8 cellular contexts compared by ENCODE assay signal in genomic region chr9:35729700-35730485, GRCh38. TPM values are rescaled to one million over a fixed set of nuclear protein-coding genes. Genes with fewer than 3 reads are reported as not detected.
DNase-seq lines count a peak whose midpoint lies in the region; ATAC-seq and TF ChIP-seq lines count a peak whose summit lies in the region.

No MANE protein-coding gene starts in this region.

- WGBS in mesendoderm (ENCODE audit: extremely low coverage, insufficient coverage, low lambda C conversion rate), result no CpG with 5 or more reads among the region's 6 CpGs
- 0 to 29% methylated on average over 1 to 6 of the region's 6 CpGs for WGBS in transverse colon (ENCODE audit: low coverage in 1 of 2), 2 donors

- no peak for ATAC-seq in HG03457 (IDR thresholded peaks at IDR 0.05; ENCODE audit: unreplicated experiment)

- H3K18ac ChIP-seq in mesendoderm (ENCODE audit: low read length), result no peak overlapping the region

- H3K79me1 ChIP-seq in mesendoderm (ENCODE audit: low read length), result peaks cover 48% of the 10 kb centered on the region

- in situ Hi-C loops in transverse colon (cut with MboI; ENCODE audit: low pct_ligation_motif_present in 1 of 4, low pct_unique_long_range_greater_than_20kb in 1 of 4, low sequenced_read_pairs in 3 of 4), result loop anchor here in 1 of 4 donors (10.0 kb wide), 1 partner anchor 85 kb away; the partner anchor contains the start of genes HINT2 and SPAG8

- peaks cover 57% of the 10 kb centered on the region for H3K4me1 ChIP-seq in effector memory CD4-positive, alpha-beta T cell (ENCODE audit: control insufficient read depth, insufficient read depth, low read length, poor library complexity, severe bottlenecking)
- H3K4me1 ChIP-seq in mesendoderm (ENCODE audit: control insufficient read depth, low read depth, low read length) (peaks cover 36% of the 10 kb centered on the region), transverse colon (peaks cover 47 to 76% (median 71%) of the 10 kb centered on the region in 4 donors)

- no peak overlapping the region for H2BK120ac ChIP-seq in mesendoderm (ENCODE audit: low read depth, low read length)

- no peak for TF ChIP-seq EP300 in transverse colon (IDR thresholded peaks at IDR 0.05; ENCODE audit: low read depth)

- H4K8ac ChIP-seq in mesendoderm (ENCODE audit: low read depth, low read length), result no peak overlapping the region

- no peak overlapping the region for H3K23ac ChIP-seq in mesendoderm (ENCODE audit: low read length)

- TF ChIP-seq POLR2A in transverse colon (IDR thresholded peaks at IDR 0.05), result peak; percentile 24

- H4K20me1 ChIP-seq in SU-DHL-6 (ENCODE audit: low read depth, low read length), result no peaks in the 10 kb centered on the region; the same call in 1 of the 2 replicates

- H3K4me3 ChIP-seq in SU-DHL-6 (ENCODE audit: insufficient read depth, low read length, poor library complexity, severe bottlenecking), result peak overlapping the region; percentile 87
- peak overlapping the region; percentile 16 for H3K4me3 ChIP-seq in effector memory CD4-positive, alpha-beta T cell (ENCODE audit: insufficient read depth, low read depth, low read length, poor library complexity, severe bottlenecking)
- H3K4me3 ChIP-seq in mesendoderm (ENCODE audit: low read length), result no peak overlapping the region
- H3K4me3 ChIP-seq in transverse colon, result peak overlapping the region in 3 of 4 donors; percentile 13 to 83 (median 74)

- no peak overlapping the region for H2AFZ ChIP-seq in SU-DHL-6 (ENCODE audit: low read depth, low read length, severe bottlenecking)

- H2AK5ac ChIP-seq in mesendoderm (ENCODE audit: low read length), result no peak overlapping the region

- H3K9ac ChIP-seq in SU-DHL-6 (ENCODE audit: low read length) (peak overlapping the region; percentile 9; the same call in 1 of the 2 replicates), mesendoderm (ENCODE audit: low read length) (peak overlapping the region; percentile 56)

- no peak overlapping the region for H4K5ac ChIP-seq in mesendoderm (ENCODE audit: low read length)

- no peak overlapping the region for H3K4ac ChIP-seq in mesendoderm (ENCODE audit: low read depth, low read length)

- intact Hi-C loops in transverse colon (cut with DNase I; ENCODE audit: low total_unique reads), result loop anchor here (5.0 kb wide), 1 partner anchor 73 kb away; the partner anchor contains the start of genes CCDC107 and RMRP

- H3K27ac ChIP-seq in SU-DHL-6 (ENCODE audit: low read depth, low read length) (no peak overlapping the region), mesendoderm (ENCODE audit: low read depth, low read length) (no peak overlapping the region), transverse colon (peak overlapping the region; percentile 94 to 98 (median 97))
- peak overlapping the region; percentile 88 for H3K27ac ChIP-seq in effector memory CD4-positive, alpha-beta T cell (ENCODE audit: insufficient read depth, low read length, poor library complexity, severe bottlenecking)

- no peak overlapping the region for H2BK15ac ChIP-seq in mesendoderm (replicated peaks; ENCODE audit: low read depth)

- peaks cover 60% of the 10 kb centered on the region for H3K79me2 ChIP-seq in SU-DHL-6 (ENCODE audit: insufficient read depth, low read length)
- H3K79me2 ChIP-seq in mesendoderm (ENCODE audit: control insufficient read depth, insufficient read depth, low read length), result peaks cover 46% of the 10 kb centered on the region

- peak overlapping the region; percentile 95 for H3K4me2 ChIP-seq in SU-DHL-6 (ENCODE audit: low read depth, low read length, poor library complexity, severe bottlenecking)
- H3K4me2 ChIP-seq in mesendoderm (ENCODE audit: low read length), result peak overlapping the region; percentile 50

- peak overlapping the region; percentile 6 for H2BK5ac ChIP-seq in mesendoderm (ENCODE audit: low read length)

- H3K56ac ChIP-seq in mesendoderm (ENCODE audit: low read length), result peak overlapping the region; percentile 79

- no peaks in the 10 kb centered on the region for H3K9me2 ChIP-seq in SU-DHL-6 (replicated peaks; ENCODE audit: insufficient read depth, low read length)

- no peaks in the 10 kb centered on the region for H3K36me3 ChIP-seq in SU-DHL-6 (ENCODE audit: low read length)
- H3K36me3 ChIP-seq in effector memory CD4-positive, alpha-beta T cell (ENCODE audit: control insufficient read depth, insufficient read depth, low read length), result peaks cover 15% of the 10 kb centered on the region
- no peaks in the 10 kb centered on the region for H3K36me3 ChIP-seq in mesendoderm (ENCODE audit: control insufficient read depth, insufficient read depth, low read length)
- H3K36me3 ChIP-seq in transverse colon, result peaks cover 0 to 11% (median 4%) of the 10 kb centered on the region in 4 donors

- TF ChIP-seq CTCF in SU-DHL-6 (IDR thresholded peaks at IDR 0.05; ENCODE audit: insufficient read depth, low read length, poor library complexity, severe bottlenecking), result peak; percentile 65
- peak; percentile 48 to 79 (median 62) for TF ChIP-seq CTCF in transverse colon (IDR thresholded peaks at IDR 0.05)

- peak; percentile 57 for DNase-seq in DMS53 (lab: John Stamatoyannopoulos, UW)
- no peak for DNase-seq in DMS53 treated with DMSO at 0.1 percent for 48 hours (lab: John Stamatoyannopoulos, UW; ENCODE audit: unreplicated experiment)
- peak in 43 of 76 experiments; percentile 1 to 60 (median 21) for DNase-seq in HUDEP-2 (lab: John Stamatoyannopoulos, UW; ENCODE audit: unreplicated experiment in 76 of 76)
- peak in 2 of 3 donors; percentile 23 to 47 for DNase-seq in effector memory CD4-positive, alpha-beta T cell
- peak; percentile 86 for DNase-seq in mesendoderm
- DNase-seq in transverse colon, result peak; percentile 53

- H3K9me3 ChIP-seq in SU-DHL-6 (ENCODE audit: insufficient read depth, low read length), result no peaks in the 10 kb centered on the region
- no peaks in the 10 kb centered on the region for H3K9me3 ChIP-seq in effector memory CD4-positive, alpha-beta T cell (ENCODE audit: control insufficient read depth, low read length)
- no peaks in the 10 kb centered on the region for H3K9me3 ChIP-seq in transverse colon

- H3K27me3 ChIP-seq in SU-DHL-6 (ENCODE audit: low read length), result no peaks in the 10 kb centered on the region
- no peaks in the 10 kb centered on the region for H3K27me3 ChIP-seq in effector memory CD4-positive, alpha-beta T cell (replicated peaks; ENCODE audit: control insufficient read depth, insufficient read depth, low read length, poor library complexity, severe bottlenecking)
- H3K27me3 ChIP-seq in mesendoderm (ENCODE audit: insufficient read depth, low read length, poor library complexity), result no peaks in the 10 kb centered on the region
- H3K27me3 ChIP-seq in transverse colon, result no peaks in the 10 kb centered on the region

- H3F3A ChIP-seq in SU-DHL-6 (ENCODE audit: insufficient read depth), result peaks cover 10% of the 10 kb centered on the region; the same call in 1 of the 2 replicates

RNA-seq across cellular contexts. Expression of gene TLN1, which starts 2.1 kb away (rescaled TPM):
- polyA plus RNA-seq in mesendoderm (2013, experiment 1 of 2), result 27.1 TPM
- polyA plus RNA-seq in mesendoderm (2013, experiment 2 of 2), result 27.7 TPM
- 100 to 1,000 TPM; 158 to 328 (median 177) TPM for total RNA-seq in transverse colon

RNA-seq across cellular contexts. Expression of gene CREB3, which starts 2.6 kb away (rescaled TPM):
- polyA plus RNA-seq in mesendoderm (2013, experiment 1 of 2), result 19.8 TPM
- polyA plus RNA-seq in mesendoderm (2013, experiment 2 of 2), result 19.8 TPM
- 10 to 100 TPM; 22.4 to 69.7 (median 45.5) TPM for total RNA-seq in transverse colon

RNA-seq across cellular contexts. Expression of gene GBA2, which starts 19.1 kb away (rescaled TPM):
- polyA plus RNA-seq in mesendoderm (2013, experiment 1 of 2), result 35.0 TPM
- 35.8 TPM for polyA plus RNA-seq in mesendoderm (2013, experiment 2 of 2)
- total RNA-seq in transverse colon, result 100 to 1,000 TPM; 217 to 709 (median 255) TPM

RNA-seq across cellular contexts. Expression of gene RGP1, which starts 19.2 kb away (rescaled TPM):
- polyA plus RNA-seq in mesendoderm (2013, experiment 1 of 2), result 10.1 TPM
- 10.0 TPM for polyA plus RNA-seq in mesendoderm (2013, experiment 2 of 2)
- 10 to 100 TPM; 30.3 to 47.5 (median 43.7) TPM for total RNA-seq in transverse colon

RNA-seq across cellular contexts. Expression of gene MSMP, which starts 24.2 kb away (rescaled TPM):
- polyA plus RNA-seq in mesendoderm (2013, experiment 1 of 2), result 0.70 TPM
- 0.85 TPM for polyA plus RNA-seq in mesendoderm (2013, experiment 2 of 2)
- total RNA-seq in transverse colon, result not detected

Comparison
In these comparisons a context has a peak if more than half of its experiments do, and no peak if none do; other contexts are left out.
1. H3K27ac ChIP-seq: peak in effector memory CD4-positive, alpha-beta T cell (single experiment) and transverse colon (4 of 4); none in SU-DHL-6 (single experiment) and mesendoderm (single experiment).